ENCODE assay signal across 1 cellular context in the genomic region with DNA sequence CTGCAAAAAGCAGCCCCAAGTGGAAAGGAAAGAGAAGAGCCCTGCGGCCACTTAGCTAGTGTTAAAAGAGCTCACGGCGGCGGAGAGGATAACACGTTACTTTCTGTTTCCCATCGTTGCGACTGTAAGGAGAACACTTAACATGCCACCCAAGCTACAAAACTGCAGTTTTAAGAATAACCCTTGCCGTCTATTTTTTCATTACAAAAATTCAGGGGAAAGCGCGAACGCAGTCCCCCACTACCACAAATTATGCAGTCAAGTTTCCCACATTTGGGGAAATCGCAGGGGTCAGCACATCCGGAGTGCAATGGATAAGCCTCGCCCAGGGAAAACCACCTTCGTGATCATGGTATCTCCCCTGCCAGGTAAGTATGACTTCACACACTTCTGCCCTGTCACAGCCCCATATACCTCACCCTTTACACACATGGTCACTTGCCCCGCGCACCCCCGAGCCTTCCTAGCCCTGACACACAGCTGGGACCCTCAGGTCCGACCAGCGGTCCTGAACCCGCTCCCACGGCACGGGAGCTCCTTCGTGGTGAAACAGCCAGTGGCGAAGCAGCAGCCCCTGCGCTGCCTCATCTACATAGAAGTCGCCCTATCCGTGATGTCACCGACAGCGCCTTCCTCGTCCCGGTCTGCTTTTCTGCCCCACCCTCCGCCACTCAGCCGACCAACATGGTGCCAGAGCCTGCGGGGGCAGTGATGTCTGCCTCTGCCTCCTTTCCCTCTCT.
TF ChIP-seq lines count a peak whose summit lies in the region.
"Not testable (repeated sequence)": the region's sequence is repeated elsewhere in the genome, so short reads cannot be mapped to it uniquely, and the experiment has no call there.

No MANE protein-coding gene starts in this region.

TF ChIP-seq in K562, 482 proteins besides CTCF, POLR2A, EP300 and RAD21 (continued from another document and continues in another):
- TF ChIP-seq GABPA (tag; conservative IDR thresholded peaks at IDR 0.05; ENCODE audit: low read depth) (peak; percentile 43; the same call in 1 of the 2 replicates), PTBP1 (IDR thresholded peaks at IDR 0.05; ENCODE audit: low read depth, low read length) (peak; percentile 93), GABPB1 (CRISPR knock-in tag; IDR thresholded peaks at IDR 0.05) (peak; percentile 36), ERF (CRISPR knock-in tag; IDR thresholded peaks at IDR 0.05) (peak; percentile 97), OTX1 (CRISPR knock-in tag; IDR thresholded peaks at IDR 0.05) (peak; percentile 99), ZC3H8 (IDR thresholded peaks at IDR 0.05) (peak; percentile 99), NR4A1 (CRISPR knock-in tag; IDR thresholded peaks at IDR 0.05) (peak; percentile 82; the same call in 1 of the 2 replicates), DPF2 (IDR thresholded peaks at IDR 0.05) (peak; percentile 72), ZNF830 (CRISPR knock-in tag; IDR thresholded peaks at IDR 0.05) (peak; percentile 95), HDAC3 (IDR thresholded peaks at IDR 0.05; ENCODE audit: borderline replicate concordance, partially characterized antibody) (peak; percentile 69), ZNF551 (CRISPR knock-in tag; IDR thresholded peaks at IDR 0.05) (peak; percentile 89), ZNF41 (CRISPR knock-in tag; conservative IDR thresholded peaks at IDR 0.05) (peak; percentile 83), MTA1 (IDR thresholded peaks at IDR 0.05; ENCODE audit: borderline replicate concordance) (peak; percentile 81), ZKSCAN1 (IDR thresholded peaks at IDR 0.05; ENCODE audit: low read depth, low read length) (peak; percentile 72; the same call in 1 of the 2 replicates), ZFP30 (CRISPR knock-in tag; IDR thresholded peaks at IDR 0.05; ENCODE audit: borderline replicate concordance) (peak; percentile 84; the same call in 1 of the 2 replicates), NUFIP1 (IDR thresholded peaks at IDR 0.05; ENCODE audit: partially characterized antibody) (peak; percentile 76), MEF2A (IDR thresholded peaks at IDR 0.05; ENCODE audit: control insufficient read depth, low read depth, low read length) (peak; percentile 87), ZNF75A (CRISPR knock-in tag; IDR thresholded peaks at IDR 0.05) (peak; percentile 76; the same call in 1 of the 2 replicates), C11orf30 (IDR thresholded peaks at IDR 0.05; ENCODE audit: low read depth) (peak; percentile 61)
- TF ChIP-seq, protein P1, sequence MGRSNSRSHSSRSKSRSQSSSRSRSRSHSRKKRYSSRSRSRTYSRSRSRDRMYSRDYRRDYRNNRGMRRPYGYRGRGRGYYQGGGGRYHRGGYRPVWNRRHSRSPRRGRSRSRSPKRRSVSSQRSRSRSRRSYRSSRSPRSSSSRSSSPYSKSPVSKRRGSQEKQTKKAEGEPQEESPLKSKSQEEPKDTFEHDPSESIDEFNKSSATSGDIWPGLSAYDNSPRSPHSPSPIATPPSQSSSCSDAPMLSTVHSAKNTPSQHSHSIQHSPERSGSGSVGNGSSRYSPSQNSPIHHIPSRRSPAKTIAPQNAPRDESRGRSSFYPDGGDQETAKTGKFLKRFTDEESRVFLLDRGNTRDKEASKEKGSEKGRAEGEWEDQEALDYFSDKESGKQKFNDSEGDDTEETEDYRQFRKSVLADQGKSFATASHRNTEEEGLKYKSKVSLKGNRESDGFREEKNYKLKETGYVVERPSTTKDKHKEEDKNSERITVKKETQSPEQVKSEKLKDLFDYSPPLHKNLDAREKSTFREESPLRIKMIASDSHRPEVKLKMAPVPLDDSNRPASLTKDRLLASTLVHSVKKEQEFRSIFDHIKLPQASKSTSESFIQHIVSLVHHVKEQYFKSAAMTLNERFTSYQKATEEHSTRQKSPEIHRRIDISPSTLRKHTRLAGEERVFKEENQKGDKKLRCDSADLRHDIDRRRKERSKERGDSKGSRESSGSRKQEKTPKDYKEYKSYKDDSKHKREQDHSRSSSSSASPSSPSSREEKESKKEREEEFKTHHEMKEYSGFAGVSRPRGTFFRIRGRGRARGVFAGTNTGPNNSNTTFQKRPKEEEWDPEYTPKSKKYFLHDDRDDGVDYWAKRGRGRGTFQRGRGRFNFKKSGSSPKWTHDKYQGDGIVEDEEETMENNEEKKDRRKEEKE (IDR thresholded peaks at IDR 0.05; ENCODE audit: borderline replicate concordance in 1 of 2, control insufficient read depth in 1 of 2, low read depth in 2 of 2, low read length in 1 of 2), result peak; percentile 81 to 99; a peak in 3 of 4 replicates
- TF ChIP-seq, protein P2, sequence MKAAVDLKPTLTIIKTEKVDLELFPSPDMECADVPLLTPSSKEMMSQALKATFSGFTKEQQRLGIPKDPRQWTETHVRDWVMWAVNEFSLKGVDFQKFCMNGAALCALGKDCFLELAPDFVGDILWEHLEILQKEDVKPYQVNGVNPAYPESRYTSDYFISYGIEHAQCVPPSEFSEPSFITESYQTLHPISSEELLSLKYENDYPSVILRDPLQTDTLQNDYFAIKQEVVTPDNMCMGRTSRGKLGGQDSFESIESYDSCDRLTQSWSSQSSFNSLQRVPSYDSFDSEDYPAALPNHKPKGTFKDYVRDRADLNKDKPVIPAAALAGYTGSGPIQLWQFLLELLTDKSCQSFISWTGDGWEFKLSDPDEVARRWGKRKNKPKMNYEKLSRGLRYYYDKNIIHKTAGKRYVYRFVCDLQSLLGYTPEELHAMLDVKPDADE (conservative IDR thresholded peaks at IDR 0.05; ENCODE audit: control insufficient read depth, low read depth, low read length), result peak; percentile 97
- TF ChIP-seq, protein P3, sequence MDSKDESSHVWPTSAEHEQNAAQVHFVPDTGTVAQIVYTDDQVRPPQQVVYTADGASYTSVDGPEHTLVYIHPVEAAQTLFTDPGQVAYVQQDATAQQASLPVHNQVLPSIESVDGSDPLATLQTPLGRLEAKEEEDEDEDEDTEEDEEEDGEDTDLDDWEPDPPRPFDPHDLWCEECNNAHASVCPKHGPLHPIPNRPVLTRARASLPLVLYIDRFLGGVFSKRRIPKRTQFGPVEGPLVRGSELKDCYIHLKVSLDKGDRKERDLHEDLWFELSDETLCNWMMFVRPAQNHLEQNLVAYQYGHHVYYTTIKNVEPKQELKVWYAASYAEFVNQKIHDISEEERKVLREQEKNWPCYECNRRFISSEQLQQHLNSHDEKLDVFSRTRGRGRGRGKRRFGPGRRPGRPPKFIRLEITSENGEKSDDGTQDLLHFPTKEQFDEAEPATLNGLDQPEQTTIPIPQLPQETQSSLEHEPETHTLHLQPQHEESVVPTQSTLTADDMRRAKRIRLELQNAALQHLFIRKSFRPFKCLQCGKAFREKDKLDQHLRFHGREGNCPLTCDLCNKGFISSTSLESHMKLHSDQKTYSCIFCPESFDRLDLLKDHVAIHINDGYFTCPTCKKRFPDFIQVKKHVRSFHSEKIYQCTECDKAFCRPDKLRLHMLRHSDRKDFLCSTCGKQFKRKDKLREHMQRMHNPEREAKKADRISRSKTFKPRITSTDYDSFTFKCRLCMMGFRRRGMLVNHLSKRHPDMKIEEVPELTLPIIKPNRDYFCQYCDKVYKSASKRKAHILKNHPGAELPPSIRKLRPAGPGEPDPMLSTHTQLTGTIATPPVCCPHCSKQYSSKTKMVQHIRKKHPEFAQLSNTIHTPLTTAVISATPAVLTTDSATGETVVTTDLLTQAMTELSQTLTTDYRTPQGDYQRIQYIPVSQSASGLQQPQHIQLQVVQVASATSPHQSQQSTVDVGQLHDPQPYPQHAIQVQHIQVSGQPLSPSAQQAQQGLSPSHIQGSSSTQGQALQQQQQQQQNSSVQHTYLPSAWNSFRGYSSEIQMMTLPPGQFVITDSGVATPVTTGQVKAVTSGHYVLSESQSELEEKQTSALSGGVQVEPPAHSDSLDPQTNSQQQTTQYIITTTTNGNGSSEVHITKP (IDR thresholded peaks at IDR 0.05; ENCODE audit: partially characterized antibody), result peak; percentile 92
- TF ChIP-seq, protein P4, sequence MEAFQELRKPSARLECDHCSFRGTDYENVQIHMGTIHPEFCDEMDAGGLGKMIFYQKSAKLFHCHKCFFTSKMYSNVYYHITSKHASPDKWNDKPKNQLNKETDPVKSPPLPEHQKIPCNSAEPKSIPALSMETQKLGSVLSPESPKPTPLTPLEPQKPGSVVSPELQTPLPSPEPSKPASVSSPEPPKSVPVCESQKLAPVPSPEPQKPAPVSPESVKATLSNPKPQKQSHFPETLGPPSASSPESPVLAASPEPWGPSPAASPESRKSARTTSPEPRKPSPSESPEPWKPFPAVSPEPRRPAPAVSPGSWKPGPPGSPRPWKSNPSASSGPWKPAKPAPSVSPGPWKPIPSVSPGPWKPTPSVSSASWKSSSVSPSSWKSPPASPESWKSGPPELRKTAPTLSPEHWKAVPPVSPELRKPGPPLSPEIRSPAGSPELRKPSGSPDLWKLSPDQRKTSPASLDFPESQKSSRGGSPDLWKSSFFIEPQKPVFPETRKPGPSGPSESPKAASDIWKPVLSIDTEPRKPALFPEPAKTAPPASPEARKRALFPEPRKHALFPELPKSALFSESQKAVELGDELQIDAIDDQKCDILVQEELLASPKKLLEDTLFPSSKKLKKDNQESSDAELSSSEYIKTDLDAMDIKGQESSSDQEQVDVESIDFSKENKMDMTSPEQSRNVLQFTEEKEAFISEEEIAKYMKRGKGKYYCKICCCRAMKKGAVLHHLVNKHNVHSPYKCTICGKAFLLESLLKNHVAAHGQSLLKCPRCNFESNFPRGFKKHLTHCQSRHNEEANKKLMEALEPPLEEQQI (IDR thresholded peaks at IDR 0.05), result peak; percentile 25; the same call in 1 of the 2 replicates
- not testable (repeated sequence) for TF ChIP-seq NR4A1 (tag; IDR thresholded peaks at IDR 0.05)
- TF ChIP-seq, protein P5, sequence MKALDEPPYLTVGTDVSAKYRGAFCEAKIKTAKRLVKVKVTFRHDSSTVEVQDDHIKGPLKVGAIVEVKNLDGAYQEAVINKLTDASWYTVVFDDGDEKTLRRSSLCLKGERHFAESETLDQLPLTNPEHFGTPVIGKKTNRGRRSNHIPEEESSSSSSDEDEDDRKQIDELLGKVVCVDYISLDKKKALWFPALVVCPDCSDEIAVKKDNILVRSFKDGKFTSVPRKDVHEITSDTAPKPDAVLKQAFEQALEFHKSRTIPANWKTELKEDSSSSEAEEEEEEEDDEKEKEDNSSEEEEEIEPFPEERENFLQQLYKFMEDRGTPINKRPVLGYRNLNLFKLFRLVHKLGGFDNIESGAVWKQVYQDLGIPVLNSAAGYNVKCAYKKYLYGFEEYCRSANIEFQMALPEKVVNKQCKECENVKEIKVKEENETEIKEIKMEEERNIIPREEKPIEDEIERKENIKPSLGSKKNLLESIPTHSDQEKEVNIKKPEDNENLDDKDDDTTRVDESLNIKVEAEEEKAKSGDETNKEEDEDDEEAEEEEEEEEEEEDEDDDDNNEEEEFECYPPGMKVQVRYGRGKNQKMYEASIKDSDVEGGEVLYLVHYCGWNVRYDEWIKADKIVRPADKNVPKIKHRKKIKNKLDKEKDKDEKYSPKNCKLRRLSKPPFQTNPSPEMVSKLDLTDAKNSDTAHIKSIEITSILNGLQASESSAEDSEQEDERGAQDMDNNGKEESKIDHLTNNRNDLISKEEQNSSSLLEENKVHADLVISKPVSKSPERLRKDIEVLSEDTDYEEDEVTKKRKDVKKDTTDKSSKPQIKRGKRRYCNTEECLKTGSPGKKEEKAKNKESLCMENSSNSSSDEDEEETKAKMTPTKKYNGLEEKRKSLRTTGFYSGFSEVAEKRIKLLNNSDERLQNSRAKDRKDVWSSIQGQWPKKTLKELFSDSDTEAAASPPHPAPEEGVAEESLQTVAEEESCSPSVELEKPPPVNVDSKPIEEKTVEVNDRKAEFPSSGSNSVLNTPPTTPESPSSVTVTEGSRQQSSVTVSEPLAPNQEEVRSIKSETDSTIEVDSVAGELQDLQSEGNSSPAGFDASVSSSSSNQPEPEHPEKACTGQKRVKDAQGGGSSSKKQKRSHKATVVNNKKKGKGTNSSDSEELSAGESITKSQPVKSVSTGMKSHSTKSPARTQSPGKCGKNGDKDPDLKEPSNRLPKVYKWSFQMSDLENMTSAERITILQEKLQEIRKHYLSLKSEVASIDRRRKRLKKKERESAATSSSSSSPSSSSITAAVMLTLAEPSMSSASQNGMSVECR (CRISPR knock-in tag; IDR thresholded peaks at IDR 0.05), result peak; percentile 64; the same call in 1 of the 2 replicates
- TF ChIP-seq, protein P6, sequence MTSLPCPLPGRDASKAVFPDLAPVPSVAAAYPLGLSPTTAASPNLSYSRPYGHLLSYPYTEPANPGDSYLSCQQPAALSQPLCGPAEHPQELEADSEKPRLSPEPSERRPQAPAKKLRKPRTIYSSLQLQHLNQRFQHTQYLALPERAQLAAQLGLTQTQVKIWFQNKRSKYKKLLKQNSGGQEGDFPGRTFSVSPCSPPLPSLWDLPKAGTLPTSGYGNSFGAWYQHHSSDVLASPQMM (CRISPR knock-in tag; IDR thresholded peaks at IDR 0.05), result peak; percentile 88
- TF ChIP-seq, protein P7, sequence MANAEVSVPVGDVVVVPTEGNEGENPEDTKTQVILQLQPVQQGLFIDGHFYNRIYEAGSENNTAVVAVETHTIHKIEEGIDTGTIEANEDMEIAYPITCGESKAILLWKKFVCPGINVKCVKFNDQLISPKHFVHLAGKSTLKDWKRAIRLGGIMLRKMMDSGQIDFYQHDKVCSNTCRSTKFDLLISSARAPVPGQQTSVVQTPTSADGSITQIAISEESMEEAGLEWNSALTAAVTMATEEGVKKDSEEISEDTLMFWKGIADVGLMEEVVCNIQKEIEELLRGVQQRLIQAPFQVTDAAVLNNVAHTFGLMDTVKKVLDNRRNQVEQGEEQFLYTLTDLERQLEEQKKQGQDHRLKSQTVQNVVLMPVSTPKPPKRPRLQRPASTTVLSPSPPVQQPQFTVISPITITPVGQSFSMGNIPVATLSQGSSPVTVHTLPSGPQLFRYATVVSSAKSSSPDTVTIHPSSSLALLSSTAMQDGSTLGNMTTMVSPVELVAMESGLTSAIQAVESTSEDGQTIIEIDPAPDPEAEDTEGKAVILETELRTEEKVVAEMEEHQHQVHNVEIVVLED (CRISPR knock-in tag; IDR thresholded peaks at IDR 0.05), result peak; percentile 38; the same call in 1 of the 2 replicates
- TF ChIP-seq, protein P8, sequence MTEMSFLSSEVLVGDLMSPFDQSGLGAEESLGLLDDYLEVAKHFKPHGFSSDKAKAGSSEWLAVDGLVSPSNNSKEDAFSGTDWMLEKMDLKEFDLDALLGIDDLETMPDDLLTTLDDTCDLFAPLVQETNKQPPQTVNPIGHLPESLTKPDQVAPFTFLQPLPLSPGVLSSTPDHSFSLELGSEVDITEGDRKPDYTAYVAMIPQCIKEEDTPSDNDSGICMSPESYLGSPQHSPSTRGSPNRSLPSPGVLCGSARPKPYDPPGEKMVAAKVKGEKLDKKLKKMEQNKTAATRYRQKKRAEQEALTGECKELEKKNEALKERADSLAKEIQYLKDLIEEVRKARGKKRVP (CRISPR knock-in tag; IDR thresholded peaks at IDR 0.05), result peak; percentile 88
